1 cellular context compared by ENCODE assay signal in genomic region chr16:4677994-4678393, GRCh38.
TF ChIP-seq lines count a peak whose summit lies in the region.

No MANE protein-coding gene starts in this region.

TF ChIP-seq in H1, 55 proteins besides CTCF, POLR2A, EP300 and RAD21:
- no peak for TF ChIP-seq RFX5 (IDR thresholded peaks at IDR 0.05; ENCODE audit: borderline replicate concordance, low read depth, low read length)
- no peak for TF ChIP-seq CREB1 (IDR thresholded peaks at IDR 0.05)
- no peak for TF ChIP-seq ATF3 (IDR thresholded peaks at IDR 0.05; ENCODE audit: insufficient read depth, low read depth, low read length)
- no peak for TF ChIP-seq FOSL1 (IDR thresholded peaks at IDR 0.05; ENCODE audit: insufficient read depth, low read depth, low read length)
TF ChIP-seq in H1: peak in this region for 0.
